Comparison of ENCODE assay signal across 17 cellular contexts in the genomic region with DNA sequence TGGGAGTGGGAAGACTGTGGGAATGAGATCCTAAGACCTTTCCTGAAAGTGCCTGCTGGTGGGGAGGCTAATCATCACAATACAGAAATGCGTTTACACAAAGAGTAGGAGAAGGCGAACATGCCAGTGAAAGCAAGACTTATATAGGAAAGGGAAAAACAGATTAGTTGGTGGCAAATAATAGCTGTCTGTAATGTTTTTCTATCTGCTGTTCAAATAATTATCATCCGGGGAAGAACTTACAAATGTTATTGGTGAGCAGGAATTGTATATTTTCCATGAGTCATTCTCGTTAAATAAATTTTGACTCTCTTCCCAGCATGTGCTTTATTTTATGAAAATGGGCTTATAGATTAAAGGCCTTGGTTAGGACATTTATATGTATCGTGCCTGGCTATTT.
DNase-seq lines count a peak whose midpoint lies in the region; ATAC-seq and TF ChIP-seq lines count a peak whose summit lies in the region.
"Had no signal": no experiment of that assay in that cellular context is flagged by ENCODE, and none has a peak within 500 bp of the region (broad histone marks: within the 10 kb centered on the region; RNA-seq: fewer than 3 reads in every experiment).

No MANE protein-coding gene starts in this region.

- H4K20me1 ChIP-seq in PC-3 (ENCODE audit: low read length): no peaks in the 10 kb centered on the region

- POLR2A ChIA-PET in PC-3 (lab: Charles Lee; ENCODE audit: unreplicated experiment): interaction anchor here (0.6 to 0.7 kb wide), 4 partner anchors 117 to 514 kb away, joined by 3 to 4 read pairs (median 3); a partner anchor contains a TSS

- no peaks in the 10 kb centered on the region for H3K79me2 ChIP-seq in PC-3 (ENCODE audit: low read length)

- H3K4me3 Mint-ChIP-seq in progenitor cell of endocrine pancreas (ENCODE audit: low read depth): no peak overlapping the region
- H3K4me3 Mint-ChIP-seq: CD8-positive, alpha-beta T cell; type B pancreatic cell had no signal

- peak; percentile 84 for ATAC-seq in PC-3
- no peak for ATAC-seq in HG03432 (IDR thresholded peaks at IDR 0.05; ENCODE audit: unreplicated experiment)
- ATAC-seq in HG03442 (IDR thresholded peaks at IDR 0.05; ENCODE audit: unreplicated experiment): no peak
- ATAC-seq in GM21390 (IDR thresholded peaks at IDR 0.05; ENCODE audit: unreplicated experiment): no peak
- ATAC-seq: CD8-positive, alpha-beta T cell had no signal

- H3K4me3 ChIP-seq in PC-3 (ENCODE audit: low read length): peak overlapping the region; percentile 40
- H3K4me3 ChIP-seq: adrenal gland, pancreas had no signal

- H3K27me3 Mint-ChIP-seq in progenitor cell of endocrine pancreas: no peaks in the 10 kb centered on the region
- H3K27me3 Mint-ChIP-seq: type B pancreatic cell had no signal

- H3K9ac ChIP-seq in PC-3 (ENCODE audit: low read length): peak overlapping the region; percentile 64

- TF ChIP-seq CTCF in PC-3 (conservative IDR thresholded peaks at IDR 0.05; ENCODE audit: low read depth, low read length) (no peak), progenitor cell of endocrine pancreas (IDR thresholded peaks at IDR 0.05; ENCODE audit: unreplicated experiment) (no peak)

- peaks cover 37% of the 10 kb centered on the region for H3K4me1 ChIP-seq in PC-3 (ENCODE audit: insufficient read depth, low read length)
- H3K4me1 ChIP-seq: pancreas had no signal

- H3K4me2 ChIP-seq in PC-3 (ENCODE audit: low read length): peak overlapping the region; percentile 72

- H3K27ac ChIP-seq in PC-3 (ENCODE audit: low read length): peak overlapping the region; percentile 91
- H3K27ac ChIP-seq: adrenal gland, epithelial cell of prostate, pancreas, RWPE1 had no signal

- H2AFZ ChIP-seq in PC-3 (ENCODE audit: low read length): peak overlapping the region; percentile 2; the same call in 1 of the 2 replicates

- peak overlapping the region; percentile 3 for H3K27ac Mint-ChIP-seq in progenitor cell of endocrine pancreas
- H3K27ac Mint-ChIP-seq: activated T-helper 2 cell treated with anti-CD3 and anti-CD28 coated beads, Interferon-gamma antibody, Interleukin-2, Interleukin-4, amounts not matched to agents 10 μg/mL and 5 μg/mL and 100 μg/mL, durations not matched to agents 14 hours and 24 hours and 36 hours; CD8-positive, alpha-beta T cell; type B pancreatic cell had no signal

- no peaks in the 10 kb centered on the region for H3K9me2 ChIP-seq in PC-3 (replicated peaks; ENCODE audit: low read length)

- H3K36me3 Mint-ChIP-seq in progenitor cell of endocrine pancreas (ENCODE audit: insufficient read depth): peaks cover 5% of the 10 kb centered on the region

- DNase-seq in EH (ENCODE audit: low read depth) (peak; percentile 75), PC-3 (peak; percentile 80), fibroblast of gingiva (ENCODE audit: low read depth) (peak; percentile 35), progenitor cell of endocrine pancreas (ENCODE audit: low spot score, unreplicated experiment) (no peak)
- DNase-seq: activated CD4-positive, CD25-positive, alpha-beta regulatory T cell; CD8-positive, alpha-beta T cell; DND-41; NCI-H1048 had no signal

- H3F3A ChIP-seq in PC-3 (ENCODE audit: low read length, unreplicated experiment): no peaks in the 10 kb centered on the region

- intact Hi-C loops in PC-3 (cut with micrococcal nuclease): loop anchor here (1.0 to 10.0 kb wide), 4 partner anchors 37 to 514 kb away; a partner anchor contains a TSS

- H3K9me3 Mint-ChIP-seq in progenitor cell of endocrine pancreas (ENCODE audit: low read depth): no peaks in the 10 kb centered on the region
- H3K9me3 Mint-ChIP-seq: activated T-helper 2 cell treated with anti-CD3 and anti-CD28 coated beads, Interferon-gamma antibody, Interleukin-2, Interleukin-4, amounts not matched to agents 10 μg/mL and 5 μg/mL and 100 μg/mL, durations not matched to agents 14 hours and 24 hours and 36 hours; CD8-positive, alpha-beta T cell had no signal

- no TSS peak for BruUV-seq in PC-3 (replicated peaks; lab: Mats Ljungman, UMichigan)

- CTCF ChIA-PET in PC-3 (lab: Charles Lee): interaction anchor here (0.6 kb wide), 1 partner anchor 1638 kb away, joined by 3 read pairs; no protein-coding TSS in a partner anchor

- peaks cover 12% of the 10 kb centered on the region for H3K4me1 Mint-ChIP-seq in progenitor cell of endocrine pancreas (ENCODE audit: low read depth)

- H3K27me3 ChIP-seq in PC-3 (ENCODE audit: low read length): no peaks in the 10 kb centered on the region
- H3K27me3 ChIP-seq: adrenal gland, pancreas had no signal

- no peaks in the 10 kb centered on the region for H3K36me3 ChIP-seq in PC-3 (ENCODE audit: low read depth, low read length)
- H3K36me3 ChIP-seq: pancreas had no signal

- no peaks in the 10 kb centered on the region for H3K9me3 ChIP-seq in PC-3 (ENCODE audit: low read length)
- H3K9me3 ChIP-seq: adrenal gland, pancreas had no signal
